Comparison of ENCODE assay signal across 24 cellular contexts in the genomic region with DNA sequence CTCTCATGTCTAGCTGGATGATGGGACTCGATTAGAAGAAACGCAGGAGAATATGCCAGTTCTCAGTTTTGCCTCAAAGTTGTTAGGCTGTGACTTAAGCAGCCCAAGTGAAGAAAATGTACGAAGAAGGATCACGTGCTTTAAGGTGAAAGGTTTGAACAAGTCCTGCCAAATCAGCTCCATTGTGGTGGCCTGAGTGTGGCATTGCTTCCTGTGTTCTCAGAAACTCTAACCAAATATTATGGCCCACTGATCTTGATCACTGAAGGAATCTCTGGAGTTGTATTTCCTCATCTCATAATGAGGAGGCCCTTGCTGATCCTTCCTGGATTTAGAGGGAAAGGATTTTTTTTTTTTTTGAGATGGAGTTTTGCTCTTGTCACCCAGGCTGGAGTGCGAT. TPM values are rescaled to one million over a fixed set of nuclear protein-coding genes. Genes with fewer than 3 reads are reported as not detected.
DNase-seq lines count a peak whose midpoint lies in the region; ATAC-seq and TF ChIP-seq lines count a peak whose summit lies in the region.
"Had no signal": no experiment of that assay in that cellular context is flagged by ENCODE, and none has a peak within 500 bp of the region (broad histone marks: within the 10 kb centered on the region; RNA-seq: fewer than 3 reads in every experiment).

No MANE protein-coding gene starts in this region.

- no peak overlapping the region for H2AFZ ChIP-seq in osteoblast (ENCODE audit: low read length)
- H2AFZ ChIP-seq: parathyroid adenoma, PC-9 had no signal

- H3K4me3 ChIP-seq in ascending aorta, result no peak overlapping the region
- H3K4me3 ChIP-seq in osteoblast (ENCODE audit: insufficient read depth, low read length), result no peak overlapping the region
- H3K4me3 ChIP-seq: BLaER1, gastroesophageal sphincter, PC-9, SK-N-MC, skin epidermis, upper lobe of right lung had no signal

- peaks cover 3% of the 10 kb centered on the region for H4K20me1 ChIP-seq in osteoblast (ENCODE audit: insufficient read depth, low read length)
- H4K20me1 ChIP-seq: BLaER1 had no signal

- peaks cover 3% of the 10 kb centered on the region for H3K79me2 ChIP-seq in osteoblast (ENCODE audit: insufficient read depth, low read length)
- H3K79me2 ChIP-seq: parathyroid adenoma had no signal

- CTCF ChIA-PET in activated CD4-positive, alpha-beta T cell treated with anti-CD3 and anti-CD28 coated beads for 36 hours (lab: Charles Lee), result interaction anchor here (0.6 to 1.9 kb wide), 9 partner anchors 12 to 336 kb away, joined by 3 to 11 read pairs (median 4); no protein-coding TSS in a partner anchor

- no peak for DNase-seq in activated CD4-positive, alpha-beta T cell treated with anti-CD3 and anti-CD28 coated beads for 36 hours
- no peak for DNase-seq in activated CD4-positive, alpha-beta T cell treated with anti-CD3 and anti-CD28 coated beads for 48 hours
- DNase-seq in ascending aorta (ENCODE audit: low spot score in 2 of 2), result no peak
- DNase-seq in osteoblast (ENCODE audit: insufficient read length, low spot score, missing footprints), result no peak
- no peak for DNase-seq in MV-4-11 (lab: John Stamatoyannopoulos, UW)
- DNase-seq: activated CD4-positive, alpha-beta T cell treated with anti-CD3 and anti-CD28 coated beads, Interleukin-2, amount 50 U/mL, for 4 hours; activated gamma-delta T cell treated with Interleukin-2 at 50 U/mL for 16 hours; brain microvascular endothelial cell; erythroblast; NCI-H1092; NCI-H2171 treated with DMSO at 0.1 percent for 48 hours; NCI-H82; PC-9; upper lobe of right lung had no signal

- no peak for ATAC-seq in activated CD4-positive, alpha-beta T cell treated with anti-CD3 and anti-CD28 coated beads for 36 hours
- ATAC-seq in HG02973 (IDR thresholded peaks at IDR 0.05; ENCODE audit: unreplicated experiment), result no peak
- no peak for ATAC-seq in GM19351 (IDR thresholded peaks at IDR 0.05; ENCODE audit: unreplicated experiment)
- ATAC-seq: gastroesophageal sphincter, upper lobe of right lung had no signal

- H3K27me3 Mint-ChIP-seq in activated CD4-positive, alpha-beta T cell treated with anti-CD3 and anti-CD28 coated beads for 36 hours, result no peaks in the 10 kb centered on the region
- H3K27me3 Mint-ChIP-seq in T-helper 1 cell treated with Interleukin-12 subunit alpha and Interleukin-12 subunit beta and Interleukin-4 antibody, amounts not matched to agents 30 μg/mL and 1 μg/mL, for 36 hours (ENCODE audit: low read depth), result no peaks in the 10 kb centered on the region
- H3K27me3 Mint-ChIP-seq: dendritic cell treated with granulocyte-macrophage colony-stimulating factor and Interleukin-4, amounts not matched to agents 40 ng/mL and 50 ng/mL, for 4 days had no signal

- peaks cover 83% of the 10 kb centered on the region for H3K36me3 Mint-ChIP-seq in activated CD4-positive, alpha-beta T cell treated with anti-CD3 and anti-CD28 coated beads for 36 hours (ENCODE audit: low read depth)
- H3K36me3 Mint-ChIP-seq in T-helper 1 cell treated with Interleukin-12 subunit alpha and Interleukin-12 subunit beta and Interleukin-4 antibody, amounts not matched to agents 30 μg/mL and 1 μg/mL, for 36 hours (ENCODE audit: low read depth), result peaks cover 74% of the 10 kb centered on the region

- H3K9me3 ChIP-seq in ascending aorta (no peaks in the 10 kb centered on the region), osteoblast (ENCODE audit: low read depth, low read length) (no peaks in the 10 kb centered on the region)
- H3K9me3 ChIP-seq: BLaER1, gastroesophageal sphincter, upper lobe of right lung had no signal

- no peak overlapping the region for H3K4me3 Mint-ChIP-seq in activated CD4-positive, alpha-beta T cell treated with anti-CD3 and anti-CD28 coated beads for 36 hours
- H3K4me3 Mint-ChIP-seq in T-helper 1 cell treated with Interleukin-12 subunit alpha and Interleukin-12 subunit beta and Interleukin-4 antibody, amounts not matched to agents 30 μg/mL and 1 μg/mL, for 36 hours, result peak overlapping the region; percentile 21
- H3K4me3 Mint-ChIP-seq: dendritic cell treated with granulocyte-macrophage colony-stimulating factor and Interleukin-4, amounts not matched to agents 40 ng/mL and 50 ng/mL, for 4 days had no signal

- intact Hi-C loops in activated CD4-positive, alpha-beta T cell treated with anti-CD3 and anti-CD28 coated beads for 36 hours (cut with DNase I, micrococcal nuclease), result no loop called here
- intact Hi-C loops in ascending aorta (cut with DNase I), result no loop called here

- no peaks in the 10 kb centered on the region for H3K27me3 ChIP-seq in ascending aorta
- no peaks in the 10 kb centered on the region for H3K27me3 ChIP-seq in osteoblast (ENCODE audit: insufficient read depth, low read length)
- H3K27me3 ChIP-seq: BLaER1, brain microvascular endothelial cell, gastroesophageal sphincter, upper lobe of right lung had no signal

- H3K27ac ChIP-seq in ascending aorta (peak overlapping the region; percentile 78 to 81), osteoblast (ENCODE audit: low read depth, low read length) (peak overlapping the region; percentile 11)
- H3K27ac ChIP-seq: 22Rv1, brain microvascular endothelial cell, gastroesophageal sphincter, parathyroid adenoma, PC-9, SK-N-MC, upper lobe of right lung had no signal

- POLR2A ChIA-PET in activated CD4-positive, alpha-beta T cell treated with anti-CD3 and anti-CD28 coated beads for 36 hours (lab: Charles Lee), result no interaction called here

- peaks cover 64% of the 10 kb centered on the region for H3K4me1 Mint-ChIP-seq in activated CD4-positive, alpha-beta T cell treated with anti-CD3 and anti-CD28 coated beads for 36 hours
- H3K4me1 Mint-ChIP-seq in T-helper 1 cell treated with Interleukin-12 subunit alpha and Interleukin-12 subunit beta and Interleukin-4 antibody, amounts not matched to agents 30 μg/mL and 1 μg/mL, for 36 hours (ENCODE audit: low read depth), result peaks cover 62% of the 10 kb centered on the region

- H3K9me3 Mint-ChIP-seq in activated CD4-positive, alpha-beta T cell treated with anti-CD3 and anti-CD28 coated beads for 36 hours (ENCODE audit: low read depth), result no peaks in the 10 kb centered on the region
- H3K9me3 Mint-ChIP-seq in T-helper 1 cell treated with Interleukin-12 subunit alpha and Interleukin-12 subunit beta and Interleukin-4 antibody, amounts not matched to agents 30 μg/mL and 1 μg/mL, for 36 hours, result no peaks in the 10 kb centered on the region
- H3K9me3 Mint-ChIP-seq: dendritic cell treated with granulocyte-macrophage colony-stimulating factor and Interleukin-4, amounts not matched to agents 40 ng/mL and 50 ng/mL, for 4 days had no signal

- H3K36me3 ChIP-seq in ascending aorta (peaks cover 48 to 63% of the 10 kb centered on the region in 2 donors), osteoblast (ENCODE audit: insufficient read depth, low read length) (peaks cover 75% of the 10 kb centered on the region)

- TF ChIP-seq CTCF in ascending aorta (IDR thresholded peaks at IDR 0.05) (no peak), osteoblast (IDR thresholded peaks at IDR 0.05; ENCODE audit: extremely low read depth, low read depth, low read length) (no peak)

- no peak overlapping the region for H3K4me2 ChIP-seq in osteoblast (ENCODE audit: insufficient read depth, low read length)
- H3K4me2 ChIP-seq: PC-9 had no signal

- H3K27ac Mint-ChIP-seq in activated CD4-positive, alpha-beta T cell treated with anti-CD3 and anti-CD28 coated beads for 36 hours, result peak overlapping the region; percentile 73
- H3K27ac Mint-ChIP-seq in T-helper 1 cell treated with Interleukin-12 subunit alpha and Interleukin-12 subunit beta and Interleukin-4 antibody, amounts not matched to agents 30 μg/mL and 1 μg/mL, for 36 hours, result peak overlapping the region; percentile 100
- H3K27ac Mint-ChIP-seq: dendritic cell treated with granulocyte-macrophage colony-stimulating factor and Interleukin-4, amounts not matched to agents 40 ng/mL and 50 ng/mL, for 4 days had no signal

- H3K4me1 ChIP-seq in ascending aorta, result peaks cover 0 to 13% of the 10 kb centered on the region in 2 donors
- peaks cover 10% of the 10 kb centered on the region for H3K4me1 ChIP-seq in osteoblast (ENCODE audit: insufficient read depth, low read length)

RNA-seq across cellular contexts. Expression of a gene that starts 44.0 kb away (rescaled TPM):
- 10 to 100 TPM; 48.0 to 48.2 TPM for total RNA-seq in activated CD4-positive, alpha-beta T cell treated with anti-CD3 and anti-CD28 coated beads for 36 hours
- total RNA-seq in ascending aorta, result 56.9 TPM
- 25.6 and 29.7 TPM in 2 replicates for total RNA-seq in osteoblast
